14 cellular contexts compared by ENCODE assay signal in the genomic region with DNA sequence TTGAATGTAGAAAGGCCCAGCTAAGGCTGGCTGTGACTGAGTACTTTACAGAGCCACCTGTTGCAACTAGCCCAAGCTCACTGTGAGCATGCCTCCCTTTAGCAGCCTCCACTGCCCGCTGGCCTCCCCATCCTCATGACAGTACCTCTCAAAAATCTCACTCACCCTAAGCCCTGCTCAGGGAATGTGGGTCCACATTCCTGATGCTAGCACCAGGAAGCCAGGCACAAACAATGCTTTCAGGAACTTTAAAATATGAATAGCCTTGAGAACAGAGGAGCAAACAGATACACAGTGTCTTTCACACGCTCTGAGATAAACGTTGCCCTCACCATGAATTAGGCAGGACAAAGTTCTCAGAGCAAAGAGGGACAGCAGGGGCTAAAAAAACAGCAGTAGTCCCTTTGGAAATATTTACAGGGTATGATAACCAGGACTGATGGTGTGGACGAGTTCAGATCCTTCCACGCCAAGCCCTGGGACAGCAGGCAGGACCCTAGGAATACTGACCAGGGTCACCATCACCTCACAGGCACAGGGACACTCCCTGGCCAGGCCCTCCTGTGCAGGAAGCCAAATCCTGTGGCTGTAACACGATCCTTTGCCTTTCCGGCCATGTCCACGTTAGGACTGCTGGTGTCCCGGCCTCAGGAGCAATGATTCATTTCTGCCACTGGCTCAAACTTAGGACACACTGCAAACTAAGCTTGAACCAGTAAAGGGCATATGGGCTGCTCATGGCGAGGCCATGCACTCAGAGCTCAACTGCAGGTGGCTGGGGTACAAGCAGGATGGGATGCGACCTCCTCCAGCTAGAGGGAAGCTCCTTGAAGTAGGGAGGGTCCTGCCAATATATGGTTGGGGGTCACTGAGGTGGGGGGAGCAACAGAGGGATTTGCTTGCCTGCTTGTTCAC. TPM values are rescaled to one million over a fixed set of nuclear protein-coding genes. Genes with fewer than 3 reads are reported as not detected.
DNase-seq lines count a peak whose midpoint lies in the region; ATAC-seq, FAIRE-seq and TF ChIP-seq lines count a peak whose summit lies in the region.
"Had no signal": no experiment of that assay in that cellular context is flagged by ENCODE, and none has a peak within 500 bp of the region (broad histone marks: within the 10 kb centered on the region; RNA-seq: fewer than 3 reads in every experiment).

No MANE protein-coding gene starts in this region.

- DNase-seq in MCF 10A (ENCODE audit: unreplicated experiment) (peak; percentile 71), breast epithelium (ENCODE audit: low spot score in 2 of 2) (no peak), astrocyte (ENCODE audit: low read depth) (peak; percentile 27), hepatic stellate cell (ENCODE audit: low spot score) (peak; percentile 25), upper lobe of right lung (peak; percentile 43)
- DNase-seq in activated CD4-positive, CD25-positive, alpha-beta regulatory T cell (lab: John Stamatoyannopoulos, UW) = no peak
- DNase-seq: foreskin keratinocyte, NCI-H510A had no signal

- H3K9me3 ChIP-seq in breast epithelium = no peaks in the 10 kb centered on the region
- no peaks in the 10 kb centered on the region for H3K9me3 ChIP-seq in astrocyte (ENCODE audit: insufficient read depth, low read depth, low read length)
- H3K9me3 ChIP-seq in upper lobe of right lung = no peaks in the 10 kb centered on the region

- H3K36me3 Mint-ChIP-seq in MCF 10A (ENCODE audit: insufficient read depth, unreplicated experiment) (no peaks in the 10 kb centered on the region), astrocyte (ENCODE audit: low read depth, unreplicated experiment) (peaks cover 1% of the 10 kb centered on the region)
- H3K36me3 Mint-ChIP-seq: natural killer cell treated with Interleukin-12 subunit alpha and Interleukin-12 subunit beta and Interleukin-15 and Interleukin-18, amount 100 ng/mL, for 72 hours had no signal

- H4K20me1 ChIP-seq in astrocyte (ENCODE audit: insufficient read depth, low read length) = no peaks in the 10 kb centered on the region

- no peak overlapping the region for H3K4me2 ChIP-seq in astrocyte (ENCODE audit: low read length)

- no peak for TF ChIP-seq POLR2A in breast epithelium (IDR thresholded peaks at IDR 0.05)

- H3K36me3 ChIP-seq in breast epithelium = no peaks in the 10 kb centered on the region
- H3K36me3 ChIP-seq in astrocyte (ENCODE audit: insufficient read depth, low read length) = no peaks in the 10 kb centered on the region
- no peaks in the 10 kb centered on the region for H3K36me3 ChIP-seq in upper lobe of right lung

- no peak overlapping the region for H3K4me3 ChIP-seq in breast epithelium
- H3K4me3 ChIP-seq in astrocyte (ENCODE audit: insufficient read depth, low read depth, low read length) = no peak overlapping the region
- no peak overlapping the region for H3K4me3 ChIP-seq in upper lobe of right lung

- no peak for FAIRE-seq in astrocyte (lab: Jason Lieb, UNC)
- FAIRE-seq: GM12891 had no signal

- H3K27me3 Mint-ChIP-seq in MCF 10A (ENCODE audit: insufficient read depth, unreplicated experiment) (no peaks in the 10 kb centered on the region), astrocyte (ENCODE audit: low read depth, unreplicated experiment) (peaks cover 29% of the 10 kb centered on the region)

- H3K4me1 ChIP-seq in breast epithelium (no peaks in the 10 kb centered on the region), astrocyte (ENCODE audit: insufficient read depth, low read length) (peaks cover 8% of the 10 kb centered on the region), upper lobe of right lung (peaks cover 10% of the 10 kb centered on the region)
- H3K4me1 ChIP-seq: foreskin keratinocyte had no signal

- H3K4me3 Mint-ChIP-seq in MCF 10A (ENCODE audit: unreplicated experiment) = no peak overlapping the region
- no peak overlapping the region for H3K4me3 Mint-ChIP-seq in astrocyte (ENCODE audit: unreplicated experiment)
- H3K4me3 Mint-ChIP-seq: activated naive CD4-positive, alpha-beta T cell treated with anti-CD3 and anti-CD28 coated beads for 36 hours had no signal

- H3K27ac ChIP-seq in breast epithelium (no peak overlapping the region), astrocyte (ENCODE audit: low read depth, low read length) (no peak overlapping the region), upper lobe of right lung (no peak overlapping the region)
- H3K27ac ChIP-seq: foreskin keratinocyte, HL-60 had no signal

- H3K9ac ChIP-seq in astrocyte (ENCODE audit: low read length) = no peak overlapping the region

- CTCF ChIA-PET in MCF 10A (lab: Yijun Ruan, JAX) = interaction anchor here (1.2 to 1.7 kb wide), 5 partner anchors 8 to 413 kb away, joined by 3 to 7 read pairs (median 4); no protein-coding TSS in a partner anchor

- peaks cover 6% of the 10 kb centered on the region for H3K4me1 Mint-ChIP-seq in MCF 10A (ENCODE audit: insufficient read depth, unreplicated experiment)
- H3K4me1 Mint-ChIP-seq in astrocyte (ENCODE audit: low read depth, unreplicated experiment) = peaks cover 15% of the 10 kb centered on the region

- no TSS peak for BruUV-seq in MCF 10A (replicated peaks; lab: Mats Ljungman, UMichigan)

- ATAC-seq in upper lobe of right lung (no peak), HG02759 (IDR thresholded peaks at IDR 0.05; ENCODE audit: unreplicated experiment) (no peak), HG02571 (IDR thresholded peaks at IDR 0.05; ENCODE audit: unreplicated experiment) (no peak)
- ATAC-seq: foreskin keratinocyte had no signal

- H3K27ac Mint-ChIP-seq in MCF 10A (ENCODE audit: low read depth, unreplicated experiment) (no peak overlapping the region), astrocyte (ENCODE audit: unreplicated experiment) (no peak overlapping the region)
- H3K27ac Mint-ChIP-seq: activated naive CD4-positive, alpha-beta T cell treated with anti-CD3 and anti-CD28 coated beads for 36 hours had no signal

- TF ChIP-seq CTCF in MCF 10A (IDR thresholded peaks at IDR 0.05; ENCODE audit: unreplicated experiment) (no peak), breast epithelium (IDR thresholded peaks at IDR 0.05) (no peak), astrocyte (IDR thresholded peaks at IDR 0.05; ENCODE audit: insufficient read depth, low read depth, low read length) (no peak), upper lobe of right lung (IDR thresholded peaks at IDR 0.05) (no peak)

- H3K27me3 ChIP-seq in breast epithelium (no peaks in the 10 kb centered on the region), astrocyte (ENCODE audit: insufficient read depth, low read length) (peaks cover 2% of the 10 kb centered on the region), upper lobe of right lung (no peaks in the 10 kb centered on the region)

- H3K9me3 Mint-ChIP-seq in MCF 10A (ENCODE audit: unreplicated experiment) (no peaks in the 10 kb centered on the region), astrocyte (ENCODE audit: unreplicated experiment) (no peaks in the 10 kb centered on the region)
- H3K9me3 Mint-ChIP-seq: activated naive CD4-positive, alpha-beta T cell treated with anti-CD3 and anti-CD28 coated beads for 36 hours; natural killer cell treated with Interleukin-12 subunit alpha and Interleukin-12 subunit beta and Interleukin-15 and Interleukin-18, amount 100 ng/mL, for 72 hours had no signal

- no peak overlapping the region for H2AFZ ChIP-seq in astrocyte (ENCODE audit: low read depth, low read length)

- H3K79me2 ChIP-seq in astrocyte (ENCODE audit: insufficient read depth, low read length) = no peaks in the 10 kb centered on the region

- intact Hi-C loops in MCF 10A (cut with micrococcal nuclease) (no loop called here), breast epithelium (cut with DNase I; ENCODE audit: low total_unique reads) (no loop called here), upper lobe of right lung (cut with DNase I) (loop anchor here (10.0 kb wide), 1 partner anchor 407 kb away; no protein-coding TSS in a partner anchor)

- POLR2A ChIA-PET in MCF 10A (lab: Yijun Ruan, JAX) = interaction anchor here (0.5 kb wide), 1 partner anchor 48 kb away, joined by 3 read pairs; no protein-coding TSS in a partner anchor

RNA-seq across cellular contexts. Expression of a gene that starts 9.6 kb away (rescaled TPM):
- total RNA-seq in MCF 10A (2022) = not detected in 2 replicates
- 1 to 10 TPM in 1 of 3 donors, under 1 TPM in 2; 0.32 to 1.8 (median 0.33) TPM for total RNA-seq in breast epithelium
- 0.07 TPM in 1 of 2 replicates, not detected in the other for total RNA-seq in astrocyte
- total RNA-seq in upper lobe of right lung = 0.98 TPM

RNA-seq across cellular contexts. Expression of a gene that starts 56.4 kb away (rescaled TPM):
- not detected in 2 replicates for total RNA-seq in MCF 10A (2022)
- total RNA-seq in breast epithelium = not detected
- total RNA-seq in astrocyte = not detected in 2 replicates
- total RNA-seq in upper lobe of right lung = not detected
- total RNA-seq: foreskin keratinocyte; natural killer cell treated with Interleukin-12 subunit alpha and Interleukin-12 subunit beta and Interleukin-15 and Interleukin-18, amount 100 ng/mL, for 72 hours had no signal

RNA-seq across cellular contexts. Expression of a gene that starts 58.6 kb away (rescaled TPM):
- total RNA-seq in MCF 10A (2022) = not detected in 2 replicates
- total RNA-seq in breast epithelium = not detected
- not detected in 2 replicates for total RNA-seq in astrocyte
- not detected for total RNA-seq in upper lobe of right lung
- total RNA-seq: activated naive CD4-positive, alpha-beta T cell treated with anti-CD3 and anti-CD28 coated beads for 36 hours; foreskin keratinocyte had no signal

Comparison
In these comparisons a context has a peak if more than half of its experiments do, and no peak if none do; other contexts are left out.
1. DNase-seq: peak in MCF 10A (single experiment), astrocyte (single experiment), hepatic stellate cell (single experiment) and upper lobe of right lung (single experiment); none in breast epithelium (0 of 2) and activated CD4-positive, CD25-positive, alpha-beta regulatory T cell (0 of 4).